In genomic region chrX:48468693-48469691, GRCh38 we compare ENCODE assay signal across 10 cellular contexts. TPM values are rescaled to one million over a fixed set of nuclear protein-coding genes. Genes with fewer than 3 reads are reported as not detected.
A peak's percentile ranks its signal among the peaks of the same experiment; 100 is the strongest.
DNase-seq lines count a peak whose midpoint lies in the region; TF ChIP-seq lines count a peak whose summit lies in the region.
"Had no signal": no experiment of that assay in that cellular context is flagged by ENCODE, and none has a peak within 500 bp of the region (broad histone marks: within the 10 kb centered on the region; RNA-seq: fewer than 3 reads in every experiment).

No MANE protein-coding gene starts in this region.

- DNase-seq in NCI-H1694 treated with DMSO at 0.1 percent for 48 hours (lab: John Stamatoyannopoulos, UW) (peak; percentile 15), NCI-H1694 (lab: John Stamatoyannopoulos, UW) (no peak), SK-N-MC (ENCODE audit: low read depth, low spot score) (no peak), colonic mucosa (peak; percentile 43), COLO829 (ENCODE audit: low spot score) (no peak), epidermal melanocyte (ENCODE audit: insufficient read length, low spot score) (no peak), NCI-H1417 treated with DMSO at 0.1 percent for 48 hours (lab: John Stamatoyannopoulos, UW) (no peak)

- no peaks in the 10 kb centered on the region for H3K9me3 ChIP-seq in SK-N-MC (ENCODE audit: low read depth, low read length)
- no peaks in the 10 kb centered on the region for H3K9me3 ChIP-seq in colonic mucosa
- H3K9me3 ChIP-seq in neutrophil = no peaks in the 10 kb centered on the region

- H3K4me3 ChIP-seq in SK-N-MC (peak overlapping the region; percentile 85), colonic mucosa (peak overlapping the region; percentile 35), neutrophil (ENCODE audit: low read depth in 1 of 2, low read length in 1 of 2) (peak overlapping the region; percentile 18 to 35)

- peaks cover 11% of the 10 kb centered on the region; the same call in 1 of the 2 replicates for H3K36me3 ChIP-seq in SK-N-MC (ENCODE audit: insufficient read depth, low read length)
- no peaks in the 10 kb centered on the region for H3K36me3 ChIP-seq in colonic mucosa
- no peaks in the 10 kb centered on the region for H3K36me3 ChIP-seq in neutrophil

- H3K27ac ChIP-seq in SK-N-MC (peak overlapping the region; percentile 80), colonic mucosa (no peak overlapping the region), neutrophil (no peak overlapping the region)
- H3K27ac ChIP-seq: 22Rv1 had no signal

- TF ChIP-seq CTCF in colonic mucosa (IDR thresholded peaks at IDR 0.05) (no peak), neutrophil (IDR thresholded peaks at IDR 0.05) (no peak)

- intact Hi-C loops in colonic mucosa (cut with DNase I) = no loop called here

- H3K27me3 ChIP-seq in colonic mucosa = no peaks in the 10 kb centered on the region
- no peaks in the 10 kb centered on the region for H3K27me3 ChIP-seq in neutrophil

- H3K9ac ChIP-seq in SK-N-MC (ENCODE audit: insufficient read length) = peak overlapping the region; percentile 87
- peak overlapping the region; percentile 56 to 66 for H3K9ac ChIP-seq in colonic mucosa (ENCODE audit: low read depth in 2 of 2, low read length in 2 of 2)

- H3K4me1 ChIP-seq in colonic mucosa (no peaks in the 10 kb centered on the region), neutrophil (ENCODE audit: control insufficient read depth in 1 of 2, insufficient read depth in 1 of 2, low read depth in 1 of 2, low read length in 1 of 2) (peaks cover 12 to 13% of the 10 kb centered on the region in 2 experiments)

RNA-seq across cellular contexts. Expression of gene SLC38A5, which starts 1.1 kb away (rescaled TPM):
- 10 to 100 TPM; 18.8 to 89.3 TPM for total RNA-seq in colonic mucosa

RNA-seq across cellular contexts. Expression of gene FTSJ1, which starts 7.0 kb away (rescaled TPM):
- 10 to 100 TPM; 18.0 to 38.7 TPM for total RNA-seq in colonic mucosa

RNA-seq across cellular contexts. Expression of gene PORCN, which starts 39.8 kb away (rescaled TPM):
- 1 to 10 TPM; 3.6 to 5.3 TPM for total RNA-seq in colonic mucosa

RNA-seq across cellular contexts. Expression of gene EBP, which starts 52.6 kb away (rescaled TPM):
- 100 to 1,000 TPM; 225 to 271 TPM for total RNA-seq in colonic mucosa

RNA-seq across cellular contexts. Expression of gene SSX4B, which starts 57.2 kb away (rescaled TPM):
- not detected for total RNA-seq in colonic mucosa
- total RNA-seq: temporal lobe had no signal

Comparison
In these comparisons a context has a peak if more than half of its experiments do, and no peak if none do; other contexts are left out.
1. DNase-seq: peak in NCI-H1694 treated with DMSO at 0.1 percent for 48 hours (single experiment) and colonic mucosa (single experiment); none in NCI-H1694 (single experiment), SK-N-MC (single experiment), COLO829 (single experiment), epidermal melanocyte (single experiment) and NCI-H1417 treated with DMSO at 0.1 percent for 48 hours (single experiment).
2. H3K4me3 ChIP-seq: peak in every context shown above with its lines; median percentile 85 in SK-N-MC; 35 in colonic mucosa; 26 in neutrophil.